In the genomic region with DNA sequence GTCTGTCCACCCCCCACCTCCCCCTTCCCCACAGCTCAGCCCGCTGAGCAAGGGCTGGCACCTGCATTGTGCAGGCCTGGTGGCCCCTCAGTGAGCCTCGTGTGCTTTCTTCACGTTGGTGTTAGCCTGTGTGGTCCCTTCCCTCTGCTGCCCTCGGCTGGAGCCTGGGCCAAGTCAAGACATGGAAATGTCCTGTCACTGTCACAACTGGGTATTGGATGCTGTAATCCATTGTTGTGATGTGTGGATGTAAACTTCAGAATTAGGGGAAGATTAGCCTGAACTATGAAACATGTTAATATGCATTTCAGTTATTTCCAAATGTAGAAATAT, we compare ENCODE assay signal across 26 cellular contexts.
DNase-seq lines count a peak whose midpoint lies in the region; ATAC-seq and TF ChIP-seq lines count a peak whose summit lies in the region.
"Had no signal": no experiment of that assay in that cellular context is flagged by ENCODE, and none has a peak within 500 bp of the region (broad histone marks: within the 10 kb centered on the region; RNA-seq: fewer than 3 reads in every experiment).

No MANE protein-coding gene starts in this region.

- H3K27ac ChIP-seq in left ventricle myocardium inferior (replicated peaks) = peak overlapping the region; percentile 29
- no peak overlapping the region for H3K27ac ChIP-seq in CD8-positive, alpha-beta T cell (ENCODE audit: low read depth, low read length)
- H3K27ac ChIP-seq: BLaER1, cardiac muscle cell, skin epidermis, tibial artery had no signal

- H3K9me3 Mint-ChIP-seq in glutamatergic neuron (ENCODE audit: unreplicated experiment) = peaks cover 22% of the 10 kb centered on the region
- H3K9me3 Mint-ChIP-seq in CD8-positive, alpha-beta T cell = no peaks in the 10 kb centered on the region
- H3K9me3 Mint-ChIP-seq: activated CD8-positive, alpha-beta T cell treated with anti-CD3 and anti-CD28 coated beads for 36 hours; activated naive CD4-positive, alpha-beta T cell treated with anti-CD3 and anti-CD28 coated beads, Interleukin-2, amount 50 U/mL, for 24 hours; activated T-helper 2 cell treated with anti-CD3 and anti-CD28 coated beads, Interferon-gamma antibody, Interleukin-2, Interleukin-4, amounts not matched to agents 10 μg/mL and 5 μg/mL and 100 μg/mL, durations not matched to agents 14 hours and 24 hours and 36 hours; dendritic cell treated with granulocyte-macrophage colony-stimulating factor and Interleukin-4, amounts not matched to agents 40 ng/mL and 50 ng/mL, for 4 days; naive B cell had no signal

- peaks cover 70% of the 10 kb centered on the region for H3K4me1 Mint-ChIP-seq in glutamatergic neuron (ENCODE audit: low read depth, unreplicated experiment)
- no peaks in the 10 kb centered on the region for H3K4me1 Mint-ChIP-seq in CD8-positive, alpha-beta T cell (ENCODE audit: low read depth)
- H3K4me1 Mint-ChIP-seq: activated naive CD4-positive, alpha-beta T cell treated with anti-CD3 and anti-CD28 coated beads, Interleukin-2, amount 50 U/mL, for 24 hours had no signal

- peak overlapping the region; percentile 2 for H3K4me2 ChIP-seq in skeletal muscle satellite cell (ENCODE audit: low read length)
- H3K4me2 ChIP-seq: BLaER1 had no signal

- no peak for ATAC-seq in Right ventricle myocardium inferior
- no peak for ATAC-seq in CD8-positive, alpha-beta T cell
- ATAC-seq in GM18498 (IDR thresholded peaks at IDR 0.05; ENCODE audit: unreplicated experiment) = no peak
- ATAC-seq: activated CD8-positive, alpha-beta T cell treated with anti-CD3 and anti-CD28 coated beads for 36 hours had no signal

- H3K27me3 Mint-ChIP-seq in glutamatergic neuron (ENCODE audit: unreplicated experiment) = peaks cover 13% of the 10 kb centered on the region
- H3K27me3 Mint-ChIP-seq in CD8-positive, alpha-beta T cell (ENCODE audit: low read depth) = peaks cover 2% of the 10 kb centered on the region
- H3K27me3 Mint-ChIP-seq: activated CD8-positive, alpha-beta T cell treated with anti-CD3 and anti-CD28 coated beads for 36 hours; dendritic cell treated with granulocyte-macrophage colony-stimulating factor and Interleukin-4, amounts not matched to agents 40 ng/mL and 50 ng/mL, for 4 days; naive B cell had no signal

- CTCF ChIA-PET in CD8-positive, alpha-beta T cell (lab: Charles Lee) = no interaction called here

- H3K27me3 ChIP-seq in left ventricle myocardium inferior (ENCODE audit: low read depth) = no peaks in the 10 kb centered on the region
- no peaks in the 10 kb centered on the region for H3K27me3 ChIP-seq in skeletal muscle satellite cell (ENCODE audit: control insufficient read depth, insufficient read depth, low read length)
- no peaks in the 10 kb centered on the region for H3K27me3 ChIP-seq in CD8-positive, alpha-beta T cell (ENCODE audit: insufficient read depth, low read length)
- H3K27me3 ChIP-seq: BLaER1, cardiac muscle cell, tibial artery had no signal

- no peaks in the 10 kb centered on the region for H3K36me3 ChIP-seq in left ventricle myocardium inferior
- peaks cover 14% of the 10 kb centered on the region for H3K36me3 ChIP-seq in skeletal muscle satellite cell (ENCODE audit: insufficient read depth, low read length)
- no peaks in the 10 kb centered on the region for H3K36me3 ChIP-seq in CD8-positive, alpha-beta T cell (ENCODE audit: insufficient read depth, low read length)
- H3K36me3 ChIP-seq: BLaER1, cardiac muscle cell, tibial artery had no signal

- H3K4me3 ChIP-seq in left ventricle myocardium inferior = no peak overlapping the region
- no peak overlapping the region for H3K4me3 ChIP-seq in skeletal muscle satellite cell (ENCODE audit: low read length)
- no peak overlapping the region for H3K4me3 ChIP-seq in CD8-positive, alpha-beta T cell (ENCODE audit: low read depth, low read length)
- H3K4me3 ChIP-seq: BLaER1, cardiac muscle cell, skin epidermis, tibial artery had no signal

- intact Hi-C loops in left ventricle myocardium inferior (cut with micrococcal nuclease) = no loop called here
- intact Hi-C loops in Right ventricle myocardium inferior (cut with DNase I) = no loop called here
- intact Hi-C loops in CD8-positive, alpha-beta T cell (cut with DNase I, micrococcal nuclease) = no loop called here

- peaks cover 95% of the 10 kb centered on the region for H3K4me1 ChIP-seq in left ventricle myocardium inferior
- H3K4me1 ChIP-seq in skeletal muscle satellite cell (ENCODE audit: control insufficient read depth, insufficient read depth, low read length) = peaks cover 68% of the 10 kb centered on the region
- no peaks in the 10 kb centered on the region for H3K4me1 ChIP-seq in CD8-positive, alpha-beta T cell (ENCODE audit: insufficient read depth, low read length)

- POLR2A ChIA-PET in CD8-positive, alpha-beta T cell (lab: Charles Lee) = no interaction called here

- no peaks in the 10 kb centered on the region for H3K36me3 Mint-ChIP-seq in glutamatergic neuron (ENCODE audit: unreplicated experiment)
- H3K36me3 Mint-ChIP-seq in CD8-positive, alpha-beta T cell = no peaks in the 10 kb centered on the region
- H3K36me3 Mint-ChIP-seq: activated naive CD4-positive, alpha-beta T cell treated with anti-CD3 and anti-CD28 coated beads, Interleukin-2, amount 50 U/mL, for 24 hours; naive B cell had no signal

- no peak overlapping the region for H3K9ac ChIP-seq in skeletal muscle satellite cell (ENCODE audit: low read depth, low read length)
- H3K9ac ChIP-seq: BLaER1 had no signal

- H3K9me3 ChIP-seq in left ventricle myocardium inferior (replicated peaks) (no peaks in the 10 kb centered on the region), skeletal muscle satellite cell (replicated peaks; ENCODE audit: low read length) (no peaks in the 10 kb centered on the region)
- no peaks in the 10 kb centered on the region for H3K9me3 ChIP-seq in CD8-positive, alpha-beta T cell (ENCODE audit: low read length)
- H3K9me3 ChIP-seq: BLaER1, tibial artery had no signal

- peak overlapping the region; percentile 49 for H3K4me3 Mint-ChIP-seq in glutamatergic neuron (ENCODE audit: unreplicated experiment)
- no peak overlapping the region for H3K4me3 Mint-ChIP-seq in CD8-positive, alpha-beta T cell
- H3K4me3 Mint-ChIP-seq: activated CD8-positive, alpha-beta T cell treated with anti-CD3 and anti-CD28 coated beads for 36 hours; activated naive CD4-positive, alpha-beta T cell treated with anti-CD3 and anti-CD28 coated beads, Interleukin-2, amount 50 U/mL, for 24 hours; dendritic cell treated with granulocyte-macrophage colony-stimulating factor and Interleukin-4, amounts not matched to agents 40 ng/mL and 50 ng/mL, for 4 days had no signal

- DNase-seq in left ventricle myocardium inferior (no peak), Right ventricle myocardium inferior (ENCODE audit: missing footprints) (no peak), RPMI8226 (peak; percentile 55), glutamatergic neuron (no peak), OCI-M2 (lab: John Stamatoyannopoulos, UW; ENCODE audit: unreplicated experiment) (no peak)
- no peak for DNase-seq in CD8-positive, alpha-beta T cell
- DNase-seq: activated CD4-positive, alpha-beta T cell treated with anti-CD3 and anti-CD28 coated beads for 1 hour; activated CD8-positive, alpha-beta T cell treated with anti-CD3 and anti-CD28 coated beads for 36 hours; amygdala; COR-L47; GDM1; naive B cell; NCI-H1048; NCI-H187; NCI-H524 treated with DMSO at 0.1 percent for 48 hours; stimulated activated CD8-positive, alpha-beta memory T cell treated with anti-CD3 and anti-CD28 coated beads, Interleukin-4, amount 100 ng/mL, for 48 hours; T-helper 1 cell; tibial artery had no signal

- no peak overlapping the region for H3K27ac Mint-ChIP-seq in glutamatergic neuron (ENCODE audit: unreplicated experiment)
- no peak overlapping the region for H3K27ac Mint-ChIP-seq in CD8-positive, alpha-beta T cell
- H3K27ac Mint-ChIP-seq: activated CD8-positive, alpha-beta T cell treated with anti-CD3 and anti-CD28 coated beads for 36 hours; activated naive CD4-positive, alpha-beta T cell treated with anti-CD3 and anti-CD28 coated beads, Interleukin-2, amount 50 U/mL, for 24 hours; activated T-helper 2 cell treated with anti-CD3 and anti-CD28 coated beads, Interferon-gamma antibody, Interleukin-2, Interleukin-4, amounts not matched to agents 10 μg/mL and 5 μg/mL and 100 μg/mL, durations not matched to agents 14 hours and 24 hours and 36 hours; dendritic cell treated with granulocyte-macrophage colony-stimulating factor and Interleukin-4, amounts not matched to agents 40 ng/mL and 50 ng/mL, for 4 days had no signal

- TF ChIP-seq CTCF in left ventricle myocardium inferior (IDR thresholded peaks at IDR 0.05; ENCODE audit: borderline replicate concordance) (no peak), glutamatergic neuron (IDR thresholded peaks at IDR 0.05; ENCODE audit: partially characterized antibody, unreplicated experiment) (no peak)
- no peak for TF ChIP-seq CTCF in CD8-positive, alpha-beta T cell (IDR thresholded peaks at IDR 0.05)
